Comparison of ENCODE assay signal across 17 cellular contexts in the genomic region with DNA sequence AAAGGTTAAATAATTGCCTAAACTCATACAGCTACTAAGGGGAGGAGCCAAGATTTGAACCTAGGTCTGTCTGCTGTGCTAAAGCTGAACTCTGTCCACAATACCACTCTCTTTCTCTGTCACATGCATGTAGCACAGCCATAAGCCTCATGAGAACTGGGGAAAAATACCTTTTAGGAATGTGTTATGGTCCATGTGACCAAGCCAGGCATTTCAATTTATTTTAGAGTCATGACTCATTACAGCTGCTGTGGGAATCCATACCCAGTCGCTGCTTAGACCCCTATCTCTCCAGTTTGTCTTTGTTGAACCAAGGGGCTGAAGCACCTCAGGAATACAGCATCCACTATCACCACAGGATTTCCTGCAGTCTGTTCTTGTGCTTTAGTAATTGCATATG.
"Had no signal": no experiment of that assay in that cellular context is flagged by ENCODE, and none has a peak within 500 bp of the region (broad histone marks: within the 10 kb centered on the region; RNA-seq: fewer than 3 reads in every experiment).

No MANE protein-coding gene starts in this region.

- H3K4me3 ChIP-seq: coronary artery, hepatocyte, lower lobe of right lung, tibial nerve had no signal

- H3K27me3 ChIP-seq: hepatocyte, neutrophil, tibial nerve had no signal

- H3K4me1 ChIP-seq: lower lobe of right lung had no signal

- H3K4me3 Mint-ChIP-seq: activated CD4-positive, alpha-beta memory T cell treated with anti-CD3 and anti-CD28 coated beads for 36 hours; activated naive CD8-positive, alpha-beta T cell treated with anti-CD3 and anti-CD28 coated beads, Interleukin-2, amount 10 ng/mL, durations not matched to agents 7 days and 5 days; activated T-cell treated with anti-CD3 and anti-CD28 coated beads, Interleukin-2, amount 50 U/mL, for 72 hours; naive thymus-derived CD4-positive, alpha-beta T cell; stimulated activated memory B cell treated with anti-CD40 and anti-IgM and Interleukin-4, amounts not matched to agents 10 μg/mL and 1 μg/mL and 100 μg/mL, for 72 hours; T-helper 2 cell treated with Interferon-gamma antibody and Interleukin-4, amounts not matched to agents 5 μg/mL and 100 μg/mL, for 36 hours had no signal

- H3K9me3 ChIP-seq: neutrophil had no signal

- H3K27ac ChIP-seq: coronary artery, hepatocyte, lower lobe of right lung, neutrophil, tibial nerve had no signal

- H2AFZ ChIP-seq: hepatocyte had no signal

- H3K36me3 ChIP-seq: lower lobe of right lung, neutrophil had no signal

- FAIRE-seq: frontal cortex had no signal

- H3K27me3 Mint-ChIP-seq: activated CD4-positive, alpha-beta memory T cell treated with anti-CD3 and anti-CD28 coated beads for 36 hours; activated naive CD8-positive, alpha-beta T cell treated with anti-CD3 and anti-CD28 coated beads, Interleukin-2, amount 10 ng/mL, durations not matched to agents 7 days and 5 days; naive thymus-derived CD4-positive, alpha-beta T cell; stimulated activated memory B cell treated with anti-CD40 and anti-IgM and Interleukin-4, amounts not matched to agents 10 μg/mL and 1 μg/mL and 100 μg/mL, for 72 hours had no signal

- H3K79me2 ChIP-seq: hepatocyte had no signal

- H3K4me1 Mint-ChIP-seq: activated naive CD8-positive, alpha-beta T cell treated with anti-CD3 and anti-CD28 coated beads, Interleukin-2, amount 10 ng/mL, durations not matched to agents 7 days and 5 days; naive thymus-derived CD4-positive, alpha-beta T cell; stimulated activated memory B cell treated with anti-CD40 and anti-IgM and Interleukin-4, amounts not matched to agents 10 μg/mL and 1 μg/mL and 100 μg/mL, for 72 hours had no signal

- H3K27ac Mint-ChIP-seq: activated CD4-positive, alpha-beta memory T cell treated with anti-CD3 and anti-CD28 coated beads for 36 hours; activated naive CD8-positive, alpha-beta T cell treated with anti-CD3 and anti-CD28 coated beads, Interleukin-2, amount 10 ng/mL, durations not matched to agents 7 days and 5 days; activated T-cell treated with anti-CD3 and anti-CD28 coated beads, Interleukin-2, amount 50 U/mL, for 72 hours; naive thymus-derived CD4-positive, alpha-beta T cell; stimulated activated memory B cell treated with anti-CD40 and anti-IgM and Interleukin-4, amounts not matched to agents 10 μg/mL and 1 μg/mL and 100 μg/mL, for 72 hours; T-helper 2 cell treated with Interferon-gamma antibody and Interleukin-4, amounts not matched to agents 5 μg/mL and 100 μg/mL, for 36 hours had no signal

- DNase-seq: activated CD4-positive, alpha-beta memory T cell treated with anti-CD3 and anti-CD28 coated beads for 36 hours; activated CD4-positive, CD25-positive, alpha-beta regulatory T cell treated with anti-CD3 and anti-CD28 coated beads, Interleukin-2, amount 50 U/mL, for 72 hours; activated CD8-positive, alpha-beta memory T cell treated with anti-CD3 and anti-CD28 coated beads, Interleukin-2, amount 50 U/mL, for 4 hours; activated naive CD8-positive, alpha-beta T cell treated with anti-CD3 and anti-CD28 coated beads, Interleukin-2, amount 10 ng/mL, durations not matched to agents 7 days and 5 days; activated T-cell treated with anti-CD3 and anti-CD28 coated beads, Interleukin-2, amount 50 U/mL, for 72 hours; effector CD4-positive, alpha-beta T cell; lower lobe of right lung; midbrain; naive thymus-derived CD4-positive, alpha-beta T cell; right cardiac atrium had no signal

- H3K4me2 ChIP-seq: hepatocyte had no signal
